33 cellular contexts compared by ENCODE assay signal in the genomic region with DNA sequence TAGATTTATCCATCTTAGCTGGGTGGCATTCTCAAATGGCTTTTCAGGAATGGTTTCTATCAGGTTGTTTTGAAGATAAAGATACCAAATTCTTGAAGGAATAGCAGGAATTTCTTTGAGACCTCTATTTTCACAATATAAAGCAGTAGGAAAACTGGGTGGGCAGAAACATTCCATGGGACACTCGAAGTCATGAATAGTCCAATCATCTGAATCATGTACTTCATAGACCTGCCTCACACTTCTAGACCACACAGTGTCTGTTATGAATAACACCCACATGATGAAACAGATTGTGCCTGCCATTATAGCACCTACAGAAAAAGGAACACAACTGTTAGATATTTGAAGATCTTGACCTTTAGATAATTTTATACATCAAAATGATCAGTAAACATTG. TPM values are rescaled to one million over a fixed set of nuclear protein-coding genes. Genes with fewer than 3 reads are reported as not detected.
"Had no signal": no experiment of that assay in that cellular context is flagged by ENCODE, and none has a peak within 500 bp of the region (broad histone marks: within the 10 kb centered on the region; RNA-seq: fewer than 3 reads in every experiment).

No MANE protein-coding gene starts in this region.

- FAIRE-seq: bronchial epithelial cell had no signal

- H3K36me3 Mint-ChIP-seq: activated naive CD4-positive, alpha-beta T cell treated with anti-CD3 and anti-CD28 coated beads, Interleukin-2, amount 10 ng/mL, durations not matched to agents 7 days and 5 days; activated naive CD4-positive, alpha-beta T cell treated with anti-CD3 and anti-CD28 coated beads, Interleukin-2, amount 50 U/mL, for 72 hours; activated naive CD8-positive, alpha-beta T cell treated with anti-CD3 and anti-CD28 coated beads, Interleukin-2, amount 10 ng/mL, durations not matched to agents 7 days and 5 days had no signal

- H3K9me3 ChIP-seq: ascending aorta, esophagus muscularis mucosa, gastroesophageal sphincter had no signal

- H3K9me3 Mint-ChIP-seq: activated CD4-positive, alpha-beta memory T cell treated with anti-CD3 and anti-CD28 coated beads, Interleukin-2, amount 10 ng/mL, durations not matched to agents 7 days and 5 days; activated CD4-positive, alpha-beta T cell treated with anti-CD3 and anti-CD28 coated beads, Interleukin-2, amount 10 ng/mL, durations not matched to agents 7 days and 5 days; activated naive CD4-positive, alpha-beta T cell treated with anti-CD3 and anti-CD28 coated beads, Interleukin-2, amount 10 ng/mL, durations not matched to agents 7 days and 5 days; activated naive CD4-positive, alpha-beta T cell treated with anti-CD3 and anti-CD28 coated beads, Interleukin-2, amount 50 U/mL, for 72 hours; activated naive CD8-positive, alpha-beta T cell treated with anti-CD3 and anti-CD28 coated beads, Interleukin-2, amount 10 ng/mL, durations not matched to agents 7 days and 5 days; activated T-cell treated with anti-CD3 and anti-CD28 coated beads, Interleukin-2, amount 50 U/mL, for 24 hours; activated T-cell treated with anti-CD3 and anti-CD28 coated beads, Interleukin-2, amount 50 U/mL, for 72 hours; dendritic cell treated with granulocyte-macrophage colony-stimulating factor and Interleukin-4, amounts not matched to agents 40 ng/mL and 50 ng/mL, for 4 days had no signal

- H3K36me3 ChIP-seq: ascending aorta, brain microvascular endothelial cell, esophagus muscularis mucosa, gastroesophageal sphincter had no signal

- H3K4me3 Mint-ChIP-seq: activated CD4-positive, alpha-beta memory T cell treated with anti-CD3 and anti-CD28 coated beads, Interleukin-2, amount 10 ng/mL, durations not matched to agents 7 days and 5 days; activated CD4-positive, alpha-beta T cell treated with anti-CD3 and anti-CD28 coated beads for 36 hours; activated CD4-positive, alpha-beta T cell treated with anti-CD3 and anti-CD28 coated beads, Interleukin-2, amount 10 ng/mL, durations not matched to agents 7 days and 5 days; activated naive CD4-positive, alpha-beta T cell treated with anti-CD3 and anti-CD28 coated beads, Interleukin-2, amount 10 ng/mL, durations not matched to agents 7 days and 5 days; activated naive CD8-positive, alpha-beta T cell treated with anti-CD3 and anti-CD28 coated beads, Interleukin-2, amount 10 ng/mL, durations not matched to agents 7 days and 5 days; activated T-cell treated with anti-CD3 and anti-CD28 coated beads, Interleukin-2, amount 50 U/mL, for 24 hours; activated T-cell treated with anti-CD3 and anti-CD28 coated beads, Interleukin-2, amount 50 U/mL, for 72 hours; central memory CD8-positive, alpha-beta T cell; dendritic cell treated with granulocyte-macrophage colony-stimulating factor and Interleukin-4, amounts not matched to agents 40 ng/mL and 50 ng/mL, for 4 days; effector memory CD8-positive, alpha-beta T cell had no signal

- H3K4me1 ChIP-seq: ascending aorta had no signal

- DNase-seq: activated CD4-positive, alpha-beta memory T cell treated with anti-CD3 and anti-CD28 coated beads, Interleukin-2, amount 10 ng/mL, durations not matched to agents 7 days and 5 days; activated CD4-positive, alpha-beta T cell treated with anti-CD3 and anti-CD28 coated beads for 36 hours; activated CD4-positive, alpha-beta T cell treated with anti-CD3 and anti-CD28 coated beads, Interleukin-2, amount 10 ng/mL, durations not matched to agents 7 days and 5 days; activated CD4-positive, alpha-beta T cell treated with anti-CD3 and anti-CD28 coated beads, Interleukin-2, amount 50 U/mL, for 4 hours; activated CD4-positive, CD25-positive, alpha-beta regulatory T cell; activated CD4-positive, CD25-positive, alpha-beta regulatory T cell treated with anti-CD3 and anti-CD28 coated beads, Interleukin-2, amount 50 U/mL, for 72 hours; activated CD8-positive, alpha-beta memory T cell treated with anti-CD3 and anti-CD28 coated beads, Interleukin-2, amount 50 U/mL, for 48 hours; activated gamma-delta T cell; activated naive CD4-positive, alpha-beta T cell; activated naive CD4-positive, alpha-beta T cell treated with anti-CD3 and anti-CD28 coated beads, Interleukin-2, amount 10 ng/mL, durations not matched to agents 7 days and 5 days; activated naive CD8-positive, alpha-beta T cell treated with anti-CD3 and anti-CD28 coated beads, Interleukin-2, amount 10 ng/mL, durations not matched to agents 7 days and 5 days; activated T-cell treated with anti-CD3 and anti-CD28 coated beads for 4 hours; activated T-cell treated with anti-CD3 and anti-CD28 coated beads, Interleukin-2, amount 50 U/mL, for 24 hours; activated T-cell treated with anti-CD3 and anti-CD28 coated beads, Interleukin-2, amount 50 U/mL, for 72 hours; brain microvascular endothelial cell; dorsolateral prefrontal cortex; effector memory CD8-positive, alpha-beta T cell; erythroblast; foreskin melanocyte; T-helper 2 cell had no signal

- H3K27me3 Mint-ChIP-seq: activated CD4-positive, alpha-beta memory T cell treated with anti-CD3 and anti-CD28 coated beads, Interleukin-2, amount 10 ng/mL, durations not matched to agents 7 days and 5 days; activated CD4-positive, alpha-beta T cell treated with anti-CD3 and anti-CD28 coated beads, Interleukin-2, amount 10 ng/mL, durations not matched to agents 7 days and 5 days; activated naive CD4-positive, alpha-beta T cell treated with anti-CD3 and anti-CD28 coated beads, Interleukin-2, amount 10 ng/mL, durations not matched to agents 7 days and 5 days; activated naive CD8-positive, alpha-beta T cell treated with anti-CD3 and anti-CD28 coated beads, Interleukin-2, amount 10 ng/mL, durations not matched to agents 7 days and 5 days; activated T-cell treated with anti-CD3 and anti-CD28 coated beads, Interleukin-2, amount 50 U/mL, for 24 hours; central memory CD8-positive, alpha-beta T cell; dendritic cell treated with granulocyte-macrophage colony-stimulating factor and Interleukin-4, amounts not matched to agents 40 ng/mL and 50 ng/mL, for 4 days; effector memory CD8-positive, alpha-beta T cell had no signal

- ATAC-seq: activated CD4-positive, alpha-beta T cell treated with anti-CD3 and anti-CD28 coated beads for 36 hours; activated naive CD4-positive, alpha-beta T cell treated with anti-CD3 and anti-CD28 coated beads, Interleukin-2, amount 50 U/mL, for 72 hours; activated T-cell treated with anti-CD3 and anti-CD28 coated beads, Interleukin-2, amount 50 U/mL, for 72 hours; effector memory CD8-positive, alpha-beta T cell; gastroesophageal sphincter had no signal

- H3K4me1 Mint-ChIP-seq: activated CD4-positive, alpha-beta memory T cell treated with anti-CD3 and anti-CD28 coated beads, Interleukin-2, amount 10 ng/mL, durations not matched to agents 7 days and 5 days; activated CD4-positive, alpha-beta T cell treated with anti-CD3 and anti-CD28 coated beads for 36 hours; activated CD4-positive, alpha-beta T cell treated with anti-CD3 and anti-CD28 coated beads, Interleukin-2, amount 10 ng/mL, durations not matched to agents 7 days and 5 days; activated naive CD4-positive, alpha-beta T cell treated with anti-CD3 and anti-CD28 coated beads, Interleukin-2, amount 10 ng/mL, durations not matched to agents 7 days and 5 days; activated naive CD8-positive, alpha-beta T cell treated with anti-CD3 and anti-CD28 coated beads, Interleukin-2, amount 10 ng/mL, durations not matched to agents 7 days and 5 days; central memory CD8-positive, alpha-beta T cell had no signal

- H3K27ac ChIP-seq: ascending aorta, brain microvascular endothelial cell, coronary artery, dorsolateral prefrontal cortex, esophagus muscularis mucosa, gastroesophageal sphincter had no signal

- H3K4me3 ChIP-seq: ascending aorta, coronary artery, dorsolateral prefrontal cortex, esophagus muscularis mucosa, gastroesophageal sphincter had no signal

- H3K27ac Mint-ChIP-seq: activated CD4-positive, alpha-beta memory T cell treated with anti-CD3 and anti-CD28 coated beads, Interleukin-2, amount 10 ng/mL, durations not matched to agents 7 days and 5 days; activated CD4-positive, alpha-beta T cell treated with anti-CD3 and anti-CD28 coated beads for 36 hours; activated CD4-positive, alpha-beta T cell treated with anti-CD3 and anti-CD28 coated beads, Interleukin-2, amount 10 ng/mL, durations not matched to agents 7 days and 5 days; activated naive CD4-positive, alpha-beta T cell treated with anti-CD3 and anti-CD28 coated beads, Interleukin-2, amount 10 ng/mL, durations not matched to agents 7 days and 5 days; activated naive CD4-positive, alpha-beta T cell treated with anti-CD3 and anti-CD28 coated beads, Interleukin-2, amount 50 U/mL, for 72 hours; activated naive CD8-positive, alpha-beta T cell treated with anti-CD3 and anti-CD28 coated beads, Interleukin-2, amount 10 ng/mL, durations not matched to agents 7 days and 5 days; activated T-cell treated with anti-CD3 and anti-CD28 coated beads, Interleukin-2, amount 50 U/mL, for 24 hours; activated T-cell treated with anti-CD3 and anti-CD28 coated beads, Interleukin-2, amount 50 U/mL, for 72 hours; dendritic cell treated with granulocyte-macrophage colony-stimulating factor and Interleukin-4, amounts not matched to agents 40 ng/mL and 50 ng/mL, for 4 days; effector memory CD8-positive, alpha-beta T cell had no signal

- H3K27me3 ChIP-seq: ascending aorta, brain microvascular endothelial cell, esophagus muscularis mucosa, gastroesophageal sphincter had no signal

RNA-seq across cellular contexts. Expression of gene KERA, which starts 1.8 kb away (rescaled TPM):
- total RNA-seq: activated CD4-positive, alpha-beta memory T cell treated with anti-CD3 and anti-CD28 coated beads, Interleukin-2, amount 10 ng/mL, durations not matched to agents 7 days and 5 days; activated CD4-positive, alpha-beta T cell treated with anti-CD3 and anti-CD28 coated beads for 36 hours; activated CD4-positive, alpha-beta T cell treated with anti-CD3 and anti-CD28 coated beads, Interleukin-2, amount 10 ng/mL, durations not matched to agents 7 days and 5 days; activated naive CD4-positive, alpha-beta T cell treated with anti-CD3 and anti-CD28 coated beads, Interleukin-2, amount 50 U/mL, for 72 hours; activated naive CD8-positive, alpha-beta T cell treated with anti-CD3 and anti-CD28 coated beads, Interleukin-2, amount 10 ng/mL, durations not matched to agents 7 days and 5 days; activated T-cell treated with anti-CD3 and anti-CD28 coated beads, Interleukin-2, amount 50 U/mL, for 72 hours; ascending aorta; bronchial epithelial cell; esophagus muscularis mucosa; fibroblast of villous mesenchyme; gastroesophageal sphincter; glomerular endothelial cell; T-helper 1 cell treated with Interleukin-12 subunit alpha and Interleukin-12 subunit beta and Interleukin-4 antibody, amounts not matched to agents 30 ng/mL and 1 ng/mL, for 36 hours had no signal

RNA-seq across cellular contexts. Expression of gene EPYC, which starts 51.2 kb away (rescaled TPM):
- total RNA-seq: activated CD4-positive, alpha-beta memory T cell treated with anti-CD3 and anti-CD28 coated beads, Interleukin-2, amount 10 ng/mL, durations not matched to agents 7 days and 5 days; activated CD4-positive, alpha-beta T cell treated with anti-CD3 and anti-CD28 coated beads for 36 hours; activated CD4-positive, alpha-beta T cell treated with anti-CD3 and anti-CD28 coated beads, Interleukin-2, amount 10 ng/mL, durations not matched to agents 7 days and 5 days; activated naive CD4-positive, alpha-beta T cell treated with anti-CD3 and anti-CD28 coated beads, Interleukin-2, amount 50 U/mL, for 72 hours; activated naive CD8-positive, alpha-beta T cell treated with anti-CD3 and anti-CD28 coated beads, Interleukin-2, amount 10 ng/mL, durations not matched to agents 7 days and 5 days; activated T-cell treated with anti-CD3 and anti-CD28 coated beads, Interleukin-2, amount 50 U/mL, for 72 hours; ascending aorta; bronchial epithelial cell; cardiac septum; cerebellum; dorsolateral prefrontal cortex; esophagus muscularis mucosa; fibroblast of villous mesenchyme; gastroesophageal sphincter; glomerular endothelial cell; T-helper 1 cell treated with Interleukin-12 subunit alpha and Interleukin-12 subunit beta and Interleukin-4 antibody, amounts not matched to agents 30 ng/mL and 1 ng/mL, for 36 hours had no signal

RNA-seq across cellular contexts. Expression of gene LUM, which starts 55.3 kb away (rescaled TPM):
- total RNA-seq: activated CD4-positive, alpha-beta memory T cell treated with anti-CD3 and anti-CD28 coated beads, Interleukin-2, amount 10 ng/mL, durations not matched to agents 7 days and 5 days; activated CD4-positive, alpha-beta T cell treated with anti-CD3 and anti-CD28 coated beads for 36 hours; activated CD4-positive, alpha-beta T cell treated with anti-CD3 and anti-CD28 coated beads, Interleukin-2, amount 10 ng/mL, durations not matched to agents 7 days and 5 days; activated naive CD4-positive, alpha-beta T cell treated with anti-CD3 and anti-CD28 coated beads, Interleukin-2, amount 50 U/mL, for 72 hours; activated naive CD8-positive, alpha-beta T cell treated with anti-CD3 and anti-CD28 coated beads, Interleukin-2, amount 10 ng/mL, durations not matched to agents 7 days and 5 days; activated T-cell treated with anti-CD3 and anti-CD28 coated beads, Interleukin-2, amount 50 U/mL, for 72 hours; T-helper 1 cell treated with Interleukin-12 subunit alpha and Interleukin-12 subunit beta and Interleukin-4 antibody, amounts not matched to agents 30 ng/mL and 1 ng/mL, for 36 hours had no signal
